In the genomic region with DNA sequence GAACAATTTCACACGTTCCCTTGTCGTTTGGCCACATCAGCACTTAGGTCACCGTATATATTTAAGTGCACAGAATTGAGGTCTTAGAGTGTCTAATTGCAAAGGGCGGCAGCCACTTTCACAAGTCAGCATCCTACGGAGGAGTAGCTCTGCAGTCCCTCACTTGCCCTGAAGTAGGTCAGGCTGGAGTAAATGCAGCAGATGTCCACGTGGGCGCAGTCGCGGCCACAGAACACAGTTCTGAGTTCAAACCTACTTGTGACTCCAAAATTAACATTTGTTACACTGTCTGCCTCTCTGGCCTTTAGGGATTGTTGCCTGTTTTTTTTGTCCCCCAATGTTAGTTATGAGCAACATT, we compare ENCODE assay signal across 10 cellular contexts.
A peak's percentile ranks its signal among the peaks of the same experiment; 100 is the strongest.
DNase-seq lines count a peak whose midpoint lies in the region; ATAC-seq and TF ChIP-seq lines count a peak whose summit lies in the region.
"Had no signal": no experiment of that assay in that cellular context is flagged by ENCODE, and none has a peak within 500 bp of the region (broad histone marks: within the 10 kb centered on the region; RNA-seq: fewer than 3 reads in every experiment).

No MANE protein-coding gene starts in this region.

- peaks cover under 1% of the 10 kb centered on the region for H3K9me3 Mint-ChIP-seq in neural crest cell

- DNase-seq in HuH-7.5 (ENCODE audit: low spot score) (peak; percentile 20), cerebellum (ENCODE audit: low spot score) (peak; percentile 69), neural crest cell (ENCODE audit: low read depth, low spot score) (no peak), ACHN (no peak), SKM-1 treated with dmso at 0.1 percent for 144 hours (lab: John Stamatoyannopoulos, UW; ENCODE audit: unreplicated experiment) (no peak)
- DNase-seq: esophagus squamous epithelium; stimulated activated CD4-positive, alpha-beta T cell treated with anti-CD3 and anti-CD28 coated beads, Interleukin-12 subunit alpha, Interleukin-12 subunit beta, amount 100 ng/mL, for 4 hours had no signal

- in situ Hi-C loops in ACHN (cut with HindIII; ENCODE audit: low pct_ligation_motif_present, low pct_unique_long_range_greater_than_20kb, low sequenced_read_pairs) = no loop called here

- no peak for ATAC-seq in GM21526 (IDR thresholded peaks at IDR 0.05; ENCODE audit: low FRiP score, unreplicated experiment)
- ATAC-seq in HG02678 (IDR thresholded peaks at IDR 0.05; ENCODE audit: unreplicated experiment) = no peak

- H3K4me1 Mint-ChIP-seq in neural crest cell = peaks cover 11% of the 10 kb centered on the region

- no peak overlapping the region for H3K4me3 ChIP-seq in GM12875 (ENCODE audit: low read depth, low read length)

- H3K4me3 Mint-ChIP-seq in neural crest cell = no peak overlapping the region

- H3K36me3 Mint-ChIP-seq in neural crest cell (ENCODE audit: low read depth) = no peaks in the 10 kb centered on the region

- H3K27me3 Mint-ChIP-seq in neural crest cell (ENCODE audit: low read depth) = no peaks in the 10 kb centered on the region

- H3K27ac Mint-ChIP-seq in neural crest cell (ENCODE audit: unreplicated experiment) = no peak overlapping the region

- TF ChIP-seq CTCF in GM12875 (IDR thresholded peaks at IDR 0.05; ENCODE audit: borderline replicate concordance, insufficient read depth, low read depth, low read length) = peak; percentile 42
- peak; percentile 21 for TF ChIP-seq CTCF in neural crest cell (conservative IDR thresholded peaks at IDR 0.05)

Comparison
In these comparisons a context has a peak if more than half of its experiments do, and no peak if none do; other contexts are left out.
1. DNase-seq: peak in HuH-7.5 (single experiment) and cerebellum (single experiment); none in neural crest cell (single experiment), ACHN (single experiment) and SKM-1 treated with dmso at 0.1 percent for 144 hours (single experiment).